In the genomic region with DNA sequence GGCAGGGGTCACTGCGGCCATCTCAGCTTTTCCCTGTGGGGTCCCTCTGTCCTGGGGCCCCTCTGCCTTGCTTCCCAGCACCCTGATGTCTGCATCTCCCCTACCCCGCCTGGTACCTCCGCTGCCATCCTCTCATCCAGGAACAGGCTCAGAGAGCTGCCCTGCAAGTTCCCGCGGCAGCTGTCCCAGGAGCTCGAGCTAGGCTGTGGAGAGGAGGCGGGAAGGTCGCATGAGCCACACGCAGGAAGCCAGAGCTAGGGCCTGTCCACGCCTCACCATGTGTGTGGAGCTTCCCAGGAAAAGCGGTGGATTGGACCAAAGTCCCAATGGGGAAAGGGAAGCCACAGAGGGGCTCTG, we compare ENCODE assay signal across 23 cellular contexts.
"Had no signal": no experiment of that assay in that cellular context is flagged by ENCODE, and none has a peak within 500 bp of the region (broad histone marks: within the 10 kb centered on the region; RNA-seq: fewer than 3 reads in every experiment).

No MANE protein-coding gene starts in this region.

- H3K27me3 ChIP-seq: right atrium auricular region had no signal

- H3K4me3 ChIP-seq: right atrium auricular region, skin epidermis, transverse colon had no signal

- H3K36me3 Mint-ChIP-seq: activated naive CD8-positive, alpha-beta T cell treated with anti-CD3 and anti-CD28 coated beads, Interleukin-2, amount 10 ng/mL, durations not matched to agents 7 days and 5 days; brain had no signal

- H3K9me3 ChIP-seq: right atrium auricular region, transverse colon had no signal

- H3K27ac Mint-ChIP-seq: activated CD4-positive, alpha-beta memory T cell treated with anti-CD3 and anti-CD28 coated beads for 36 hours; activated naive CD8-positive, alpha-beta T cell treated with anti-CD3 and anti-CD28 coated beads, Interleukin-2, amount 10 ng/mL, durations not matched to agents 7 days and 5 days; natural killer cell treated with Interleukin-12 subunit alpha and Interleukin-12 subunit beta and Interleukin-15 and Interleukin-18, amount 100 ng/mL, for 72 hours; progenitor cell of endocrine pancreas had no signal

- H3K9me3 Mint-ChIP-seq: activated CD4-positive, alpha-beta memory T cell treated with anti-CD3 and anti-CD28 coated beads for 36 hours; activated naive CD8-positive, alpha-beta T cell treated with anti-CD3 and anti-CD28 coated beads, Interleukin-2, amount 10 ng/mL, durations not matched to agents 7 days and 5 days; brain; natural killer cell treated with Interleukin-12 subunit alpha and Interleukin-12 subunit beta and Interleukin-15 and Interleukin-18, amount 100 ng/mL, for 72 hours had no signal

- H3K4me1 ChIP-seq: right atrium auricular region, transverse colon had no signal

- ATAC-seq: activated CD4-positive, CD25-positive, alpha-beta regulatory T cell treated with anti-CD3 and anti-CD28 coated beads, Interleukin-2, amount 50 U/mL, for 24 hours; foreskin keratinocyte; natural killer cell treated with Interleukin-12 subunit alpha and Interleukin-12 subunit beta and Interleukin-15 and Interleukin-18, amount 100 ng/mL, for 72 hours; stimulated activated naive CD8-positive, alpha-beta T cell treated with anti-CD3 and anti-CD28 coated beads, Interleukin-15, Interleukin-2, amounts not matched to agents 100 U/mL and 50 U/mL, for 24 hours had no signal

- DNase-seq: activated CD4-positive, alpha-beta memory T cell treated with anti-CD3 and anti-CD28 coated beads for 36 hours; activated gamma-delta T cell treated with Interleukin-2 at 50 U/mL for 16 hours; activated naive CD8-positive, alpha-beta T cell treated with anti-CD3 and anti-CD28 coated beads, Interleukin-2, amount 10 ng/mL, durations not matched to agents 7 days and 5 days; activated T-cell treated with anti-CD3 and anti-CD28 coated beads, Interleukin-2, amount 50 U/mL, for 48 hours; central memory CD4-positive, alpha-beta T cell; cortex of kidney; effector CD4-positive, alpha-beta T cell; foreskin keratinocyte; glutamatergic neuron; hypothalamus; kidney; mesendoderm; occipital lobe; stimulated activated CD4-positive, alpha-beta T cell treated with anti-CD3 and anti-CD28 coated beads, Interleukin-4, amount 100 ng/mL, for 24 hours; stimulated activated naive CD8-positive, alpha-beta T cell treated with anti-CD3 and anti-CD28 coated beads, Interleukin-15, Interleukin-2, amounts not matched to agents 100 U/mL and 50 U/mL, for 24 hours; T-helper 9 cell; transverse colon had no signal

- H3K4me3 Mint-ChIP-seq: activated CD4-positive, alpha-beta memory T cell treated with anti-CD3 and anti-CD28 coated beads for 36 hours; activated naive CD8-positive, alpha-beta T cell treated with anti-CD3 and anti-CD28 coated beads, Interleukin-2, amount 10 ng/mL, durations not matched to agents 7 days and 5 days; brain; natural killer cell treated with Interleukin-12 subunit alpha and Interleukin-12 subunit beta and Interleukin-15 and Interleukin-18, amount 100 ng/mL, for 72 hours had no signal

- H3K27me3 Mint-ChIP-seq: activated CD4-positive, alpha-beta memory T cell treated with anti-CD3 and anti-CD28 coated beads for 36 hours; brain; natural killer cell treated with Interleukin-12 subunit alpha and Interleukin-12 subunit beta and Interleukin-15 and Interleukin-18, amount 100 ng/mL, for 72 hours; progenitor cell of endocrine pancreas had no signal

- H3K4me1 Mint-ChIP-seq: activated naive CD8-positive, alpha-beta T cell treated with anti-CD3 and anti-CD28 coated beads, Interleukin-2, amount 10 ng/mL, durations not matched to agents 7 days and 5 days had no signal

- H3K27ac ChIP-seq: foreskin keratinocyte, right atrium auricular region, transverse colon had no signal
